29 cellular contexts compared by ENCODE assay signal in genomic region chr3:188407158-188407880, GRCh38.
DNase-seq lines count a peak whose midpoint lies in the region; ATAC-seq, FAIRE-seq and TF ChIP-seq lines count a peak whose summit lies in the region.
"Had no signal": no experiment of that assay in that cellular context is flagged by ENCODE, and none has a peak within 500 bp of the region (broad histone marks: within the 10 kb centered on the region; RNA-seq: fewer than 3 reads in every experiment).

No MANE protein-coding gene starts in this region.

- no peak overlapping the region for H3K4me3 Mint-ChIP-seq in Caco-2 (ENCODE audit: unreplicated experiment)
- H3K4me3 Mint-ChIP-seq: activated naive CD8-positive, alpha-beta T cell treated with anti-CD3 and anti-CD28 coated beads, Interleukin-2, amount 10 ng/mL, durations not matched to agents 7 days and 5 days; CD4-positive, alpha-beta memory T cell; central memory CD8-positive, alpha-beta T cell; mesothelial cell of epicardium; naive thymus-derived CD4-positive, alpha-beta T cell; stimulated activated naive CD8-positive, alpha-beta T cell treated with anti-CD3 and anti-CD28 coated beads, Interleukin-15, amount 100 ng/mL, for 72 hours; T-helper 2 cell treated with Interferon-gamma antibody and Interleukin-4, amounts not matched to agents 5 μg/mL and 100 μg/mL, for 36 hours had no signal

- no peaks in the 10 kb centered on the region for H3K27me3 Mint-ChIP-seq in Caco-2 (ENCODE audit: insufficient read depth, unreplicated experiment)
- H3K27me3 Mint-ChIP-seq: activated naive CD8-positive, alpha-beta T cell treated with anti-CD3 and anti-CD28 coated beads, Interleukin-2, amount 10 ng/mL, durations not matched to agents 7 days and 5 days; CD4-positive, alpha-beta memory T cell; central memory CD8-positive, alpha-beta T cell; naive thymus-derived CD4-positive, alpha-beta T cell; stimulated activated naive CD8-positive, alpha-beta T cell treated with anti-CD3 and anti-CD28 coated beads, Interleukin-15, amount 100 ng/mL, for 72 hours had no signal

- intact Hi-C loops in Caco-2 (cut with micrococcal nuclease; ENCODE audit: unreplicated experiment) (no loop called here), posterior vena cava (cut with DNase I) (no loop called here)

- CTCF ChIA-PET in Caco-2 (lab: Charles Lee): no interaction called here

- peak; percentile 87 for ATAC-seq in SK-N-SH treated with all-trans-retinoic acid at 6 μM for 48 hours
- no peak for ATAC-seq in HG02870 (IDR thresholded peaks at IDR 0.05; ENCODE audit: unreplicated experiment)
- ATAC-seq: naive thymus-derived CD4-positive, alpha-beta T cell; Right ventricle myocardium inferior; stimulated activated naive CD8-positive, alpha-beta T cell treated with anti-CD3 and anti-CD28 coated beads, Interleukin-15, amount 100 ng/mL, for 72 hours had no signal

- no peaks in the 10 kb centered on the region for H3K4me1 Mint-ChIP-seq in Caco-2 (ENCODE audit: low read depth, unreplicated experiment)
- H3K4me1 Mint-ChIP-seq: mesothelial cell of epicardium had no signal

- peak; percentile 41 for FAIRE-seq in H54 (lab: Jason Lieb, UNC)
- FAIRE-seq in GM19239 (lab: Jason Lieb, UNC): no peak
- FAIRE-seq: endometrium, islet of Langerhans had no signal

- no peaks in the 10 kb centered on the region for H3K27me3 ChIP-seq in Caco-2 (replicated peaks; ENCODE audit: control insufficient read depth, insufficient read depth, low read length)
- H3K27me3 ChIP-seq: uterus had no signal

- DNase-seq in Caco-2 (no peak), H54 (ENCODE audit: insufficient read length, low spot score) (no peak), kidney tubule cell (ENCODE audit: low spot score) (peak; percentile 45), posterior vena cava (ENCODE audit: low spot score) (no peak), NCI-H1105 treated with DMSO at 0.1 percent for 48 hours (lab: John Stamatoyannopoulos, UW) (no peak), GM19239 (ENCODE audit: insufficient read length, low spot score) (no peak)
- DNase-seq: activated CD4-positive, alpha-beta T cell treated with anti-CD3 and anti-CD28 coated beads for 48 hours; activated effector memory CD4-positive, alpha-beta T cell treated with anti-CD3 and anti-CD28 coated beads, Interleukin-2, amount 50 U/mL, for 16 hours; activated naive CD8-positive, alpha-beta T cell treated with anti-CD3 and anti-CD28 coated beads, Interleukin-2, amount 10 ng/mL, durations not matched to agents 7 days and 5 days; activated T-cell treated with anti-CD3 and anti-CD28 coated beads, Interleukin-2, amount 50 U/mL, for 1 hour; CD4-positive, alpha-beta memory T cell; dermis blood vessel endothelial cell; naive thymus-derived CD4-positive, alpha-beta T cell; NCI-H1092 treated with DMSO at 0.1 percent for 48 hours; NCI-H1930; NCI-H446; psoas muscle; stimulated activated naive CD8-positive, alpha-beta T cell treated with anti-CD3 and anti-CD28 coated beads, Interleukin-15, amount 100 ng/mL, for 72 hours; uterus had no signal

- no peak for TF ChIP-seq POLR2A in H54 (IDR thresholded peaks at IDR 0.05; ENCODE audit: low read depth, low read length)

- peaks cover 25% of the 10 kb centered on the region for H3K36me3 Mint-ChIP-seq in Caco-2 (ENCODE audit: insufficient read depth, unreplicated experiment)

- no peak for TF ChIP-seq CTCF in Caco-2 (IDR thresholded peaks at IDR 0.05; ENCODE audit: insufficient read depth in 1 of 2, low read depth in 1 of 2, low read length in 1 of 2, severe bottlenecking in 1 of 2, unreplicated experiment in 1 of 2)

- POLR2A ChIA-PET in Caco-2 (lab: Charles Lee): no interaction called here

- H3K4me1 ChIP-seq in Caco-2: no peaks in the 10 kb centered on the region
- H3K4me1 ChIP-seq: HAP-1, psoas muscle, uterus had no signal

- H3K27ac Mint-ChIP-seq in Caco-2 (ENCODE audit: unreplicated experiment): peak overlapping the region; percentile 11
- H3K27ac Mint-ChIP-seq: activated naive CD8-positive, alpha-beta T cell treated with anti-CD3 and anti-CD28 coated beads, Interleukin-2, amount 10 ng/mL, durations not matched to agents 7 days and 5 days; mesothelial cell of epicardium; naive thymus-derived CD4-positive, alpha-beta T cell; stimulated activated naive CD8-positive, alpha-beta T cell treated with anti-CD3 and anti-CD28 coated beads, Interleukin-15, amount 100 ng/mL, for 72 hours; T-helper 2 cell treated with Interferon-gamma antibody and Interleukin-4, amounts not matched to agents 5 μg/mL and 100 μg/mL, for 36 hours had no signal

- no peaks in the 10 kb centered on the region for H3K9me3 ChIP-seq in Caco-2
- H3K9me3 ChIP-seq: HAP-1, psoas muscle, uterus had no signal

- no peaks in the 10 kb centered on the region for H3K9me3 Mint-ChIP-seq in Caco-2 (ENCODE audit: unreplicated experiment)
- H3K9me3 Mint-ChIP-seq: CD4-positive, alpha-beta memory T cell; T-helper 2 cell treated with Interferon-gamma antibody and Interleukin-4, amounts not matched to agents 5 μg/mL and 100 μg/mL, for 36 hours had no signal

- H3K36me3 ChIP-seq in Caco-2 (ENCODE audit: control insufficient read depth, insufficient read depth, low read length): no peaks in the 10 kb centered on the region; the same call in 1 of the 2 replicates
- H3K36me3 ChIP-seq: HAP-1, uterus had no signal

- BruUV-seq in Caco-2 (replicated peaks; lab: Mats Ljungman, UMichigan): no TSS peak

- no peak overlapping the region for H3K4me3 ChIP-seq in Caco-2 (ENCODE audit: low read depth, low read length)
- H3K4me3 ChIP-seq: HAP-1, psoas muscle, skin epidermis, uterus had no signal

TF ChIP-seq in SK-N-SH treated with all-trans-retinoic acid at 6 μM for 48 hours, 23 proteins besides CTCF, POLR2A, EP300 and RAD21:
- TF ChIP-seq POU6F1 (CRISPR knock-in tag; IDR thresholded peaks at IDR 0.05; ENCODE audit: borderline replicate concordance, low read depth): no peak
- TF ChIP-seq ISL1 (CRISPR knock-in tag; IDR thresholded peaks at IDR 0.05): peak; percentile 69
